ENCODE assay signal across 8 cellular contexts in the genomic region with DNA sequence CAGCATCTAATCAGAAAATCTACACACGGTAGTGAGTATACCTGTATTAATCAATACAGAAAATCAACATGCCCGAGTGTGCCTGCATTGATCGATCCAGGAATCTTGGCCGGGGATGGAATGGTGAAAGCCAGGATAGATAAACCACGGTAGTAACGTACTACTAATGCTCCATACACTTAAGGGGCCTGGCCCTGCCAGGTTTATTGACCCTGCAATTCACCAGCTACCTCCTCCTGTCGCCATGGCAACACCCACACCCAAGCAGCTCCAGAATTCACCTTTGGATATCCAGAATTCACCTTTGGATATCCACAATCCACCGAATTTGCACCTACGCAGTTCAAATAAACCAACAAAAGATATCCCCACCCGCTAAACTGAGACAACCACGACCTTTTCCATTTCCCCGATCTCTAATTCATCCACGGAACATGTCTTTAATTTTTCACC. TPM values are rescaled to one million over a fixed set of nuclear protein-coding genes. Genes with fewer than 3 reads are reported as not detected.
A peak's percentile ranks its signal among the peaks of the same experiment; 100 is the strongest.
DNase-seq lines count a peak whose midpoint lies in the region; ATAC-seq and TF ChIP-seq lines count a peak whose summit lies in the region.

No MANE protein-coding gene starts in this region.

- H3K27me3 ChIP-seq in ACC112 (ENCODE audit: insufficient read depth, low read length) (no peaks in the 10 kb centered on the region), HCT116 (ENCODE audit: insufficient read depth, low read length) (no peaks in the 10 kb centered on the region), PC-9 (ENCODE audit: insufficient read depth, low read depth) (no peaks in the 10 kb centered on the region), neural cell (ENCODE audit: insufficient read depth, low read depth, low read length) (no peaks in the 10 kb centered on the region)

- in situ Hi-C loops in GM13977 (cut with MboI; ENCODE audit: low pct_unique_long_range_greater_than_20kb, low sequenced_read_pairs, unreplicated experiment) = no loop called here

- intact Hi-C loops in HCT116 (cut with micrococcal nuclease) (loop anchor here (2.0 kb wide), 1 partner anchor 51 kb away; the partner anchor contains the start of gene NRDE2), PC-9 (cut with micrococcal nuclease; ENCODE audit: unreplicated experiment) (loop anchor here (5.0 kb wide), 1 partner anchor 50 kb away; the partner anchor contains the start of gene NRDE2)

- CTCF ChIA-PET in HCT116 (lab: Charles Lee) = interaction anchor here (1.3 kb wide), 1 partner anchor 18 kb away, joined by 5 read pairs; no protein-coding TSS in a partner anchor
- CTCF ChIA-PET in PC-9 (lab: Charles Lee) = no interaction called here

- no TSS peak for BruUV-seq in HCT116 (replicated peaks; lab: Mats Ljungman, UMichigan)
- no TSS peak for BruUV-seq in PC-9 (replicated peaks; lab: Mats Ljungman, UMichigan)

- TF ChIP-seq CTCF in HCT116 (IDR thresholded peaks at IDR 0.05 in 2 of 3, conservative IDR thresholded peaks at IDR 0.05 in 1 of 3; ENCODE audit: borderline replicate concordance in 1 of 3, insufficient read depth in 1 of 3, low read depth in 2 of 3, low read length in 2 of 3) = no peak
- no peak for TF ChIP-seq CTCF in PC-9 (conservative IDR thresholded peaks at IDR 0.05)
- TF ChIP-seq CTCF in neural cell (IDR thresholded peaks at IDR 0.05; ENCODE audit: poor library complexity, severe bottlenecking) = no peak
- TF ChIP-seq CTCF in GM13977 (IDR thresholded peaks at IDR 0.05; ENCODE audit: extremely low read depth, insufficient read depth, missing control alignments) = no peak

- H3K36me3 ChIP-seq in ACC112 (ENCODE audit: insufficient read depth, low read length) (no peaks in the 10 kb centered on the region), HCT116 (ENCODE audit: control insufficient read depth in 1 of 2, insufficient read depth in 2 of 2, low read length in 2 of 2) (no peaks in the 10 kb centered on the region), PC-9 (ENCODE audit: low read depth) (no peaks in the 10 kb centered on the region), neural cell (ENCODE audit: insufficient read depth, low read length) (no peaks in the 10 kb centered on the region)

- POLR2A ChIA-PET in HCT116 (lab: Charles Lee) (interaction anchor here (1.0 to 1.6 kb wide), 3 partner anchors 9 to 15 kb away, joined by 3 to 6 read pairs (median 3); no protein-coding TSS in a partner anchor), PC-9 (lab: Charles Lee; ENCODE audit: unreplicated experiment) (no interaction called here)

- H3F3A ChIP-seq in PC-9 (ENCODE audit: insufficient read depth, low read depth) (peaks cover 3% of the 10 kb centered on the region; the same call in 1 of the 2 replicates), neural cell (ENCODE audit: insufficient read depth, low read length, poor library complexity, severe bottlenecking) (peaks cover 8% of the 10 kb centered on the region)

- TF ChIP-seq RAD21 in HCT116 (IDR thresholded peaks at IDR 0.05; ENCODE audit: low read depth) = no peak
- no peak for TF ChIP-seq RAD21 in neural cell (conservative IDR thresholded peaks at IDR 0.05)

- H3K9me3 ChIP-seq in HCT116 (ENCODE audit: control insufficient read depth in 1 of 2, insufficient read depth in 1 of 2, low read depth in 1 of 2, low read length in 2 of 2) = no peaks in the 10 kb centered on the region
- H3K9me3 ChIP-seq in PC-9 (ENCODE audit: insufficient read depth, low read depth) = no peaks in the 10 kb centered on the region
- no peaks in the 10 kb centered on the region for H3K9me3 ChIP-seq in neural cell (ENCODE audit: low read length)

- H3K79me2 ChIP-seq in ACC112 (ENCODE audit: control insufficient read depth, insufficient read depth, low read length, unreplicated experiment) (no peaks in the 10 kb centered on the region), HCT116 (ENCODE audit: insufficient read depth, low read length) (no peaks in the 10 kb centered on the region), PC-9 (ENCODE audit: low read depth) (no peaks in the 10 kb centered on the region), neural cell (replicated peaks; ENCODE audit: insufficient read depth, low read length) (no peaks in the 10 kb centered on the region)

- H3K4me1 ChIP-seq in ACC112 (ENCODE audit: control insufficient read depth, insufficient read depth, low read length, unreplicated experiment) (peaks cover 28% of the 10 kb centered on the region), HCT116 (ENCODE audit: control insufficient read depth in 1 of 2, insufficient read depth in 2 of 2, low read length in 2 of 2) (peaks cover 11 to 20% of the 10 kb centered on the region in 2 experiments), PC-9 (replicated peaks; ENCODE audit: insufficient read depth) (peaks cover 9% of the 10 kb centered on the region)

- H2AFZ ChIP-seq in ACC112 (ENCODE audit: low read length, unreplicated experiment) (peak overlapping the region; percentile 60), HCT116 (ENCODE audit: low read depth, low read length, poor library complexity, severe bottlenecking) (no peak overlapping the region), PC-9 (peak overlapping the region; percentile 97), neural cell (ENCODE audit: low read depth, low read length) (peak overlapping the region; percentile 93)

- H3K27ac ChIP-seq in ACC112 (ENCODE audit: low read depth, low read length) = peak overlapping the region; percentile 91
- H3K27ac ChIP-seq in HCT116 (ENCODE audit: low read depth, low read length) = peak overlapping the region; percentile 70; the same call in 1 of the 2 replicates
- peak overlapping the region; percentile 88; the same call in 1 of the 2 replicates for H3K27ac ChIP-seq in PC-9
- peak overlapping the region; percentile 100 for H3K27ac ChIP-seq in neural cell (ENCODE audit: low read length)

- TF ChIP-seq EP300 in neural cell (conservative IDR thresholded peaks at IDR 0.05; ENCODE audit: poor library complexity, severe bottlenecking) = no peak

- no peak for DNase-seq in HCT116 (ENCODE audit: low read depth, low spot score)
- DNase-seq in PC-9 = no peak
- peak; percentile 49 to 61 for DNase-seq in erythroblast (lab: John Stamatoyannopoulos, UW)
- no peak for DNase-seq in HPDE6-E6E7 (ENCODE audit: extremely low spot score)
- no peak for DNase-seq in GM13977 (ENCODE audit: low spot score)

- H3K9ac ChIP-seq in HCT116 (ENCODE audit: low read length) (peak overlapping the region; percentile 96), neural cell (ENCODE audit: low read length) (peak overlapping the region; percentile 98)

- H3K4me3 ChIP-seq in ACC112 (ENCODE audit: low read depth, low read length) (peak overlapping the region; percentile 76), HCT116 (replicated peaks in 1 of 2; ENCODE audit: low read depth in 1 of 2, low read length in 2 of 2) (peak overlapping the region; percentile 81 to 86), PC-9 (peak overlapping the region; percentile 92), neural cell (ENCODE audit: low read length) (peak overlapping the region; percentile 75)

- ATAC-seq in HCT116 = no peak
- no peak for ATAC-seq in HG03469 (IDR thresholded peaks at IDR 0.05; ENCODE audit: unreplicated experiment)

- peak overlapping the region; percentile 83 for H3K4me2 ChIP-seq in HCT116 (ENCODE audit: low read length)
- H3K4me2 ChIP-seq in PC-9 = peak overlapping the region; percentile 90
- peak overlapping the region; percentile 79 for H3K4me2 ChIP-seq in neural cell (ENCODE audit: low read length)

- no peak for TF ChIP-seq POLR2A in HCT116 (IDR thresholded peaks at IDR 0.05; ENCODE audit: borderline replicate concordance, extremely low read depth, insufficient read depth, insufficient read length)
- no peak for TF ChIP-seq POLR2A in erythroblast (IDR thresholded peaks at IDR 0.05; ENCODE audit: low read length)

- no peaks in the 10 kb centered on the region for H3K9me2 ChIP-seq in HCT116 (ENCODE audit: insufficient read depth)
- H3K9me2 ChIP-seq in PC-9 (ENCODE audit: insufficient read depth) = no peaks in the 10 kb centered on the region
- no peaks in the 10 kb centered on the region for H3K9me2 ChIP-seq in neural cell (ENCODE audit: insufficient read depth, low read length)

- RAD21 ChIA-PET in HCT116 (lab: Charles Lee; ENCODE audit: low non-redundant PET in 1 of 2, low total read pairs in 2 of 2, uncharacterized antibody in 2 of 2, unreplicated experiment in 2 of 2) = no interaction called here

- no peaks in the 10 kb centered on the region for H4K20me1 ChIP-seq in HCT116 (ENCODE audit: insufficient read depth)
- no peaks in the 10 kb centered on the region for H4K20me1 ChIP-seq in PC-9 (ENCODE audit: insufficient read depth)
- no peaks in the 10 kb centered on the region for H4K20me1 ChIP-seq in neural cell (ENCODE audit: insufficient read depth)

TF ChIP-seq in HCT116, 20 proteins besides CTCF, POLR2A, EP300 and RAD21 (continues in another document):
- TF ChIP-seq YY1 (IDR thresholded peaks at IDR 0.05; ENCODE audit: extremely low read depth, insufficient replicate concordance, low read depth, low read length) (no peak), EZH2 (IDR thresholded peaks at IDR 0.05) (no peak), EZH2phosphoT487 (IDR thresholded peaks at IDR 0.05; ENCODE audit: borderline replicate concordance) (no peak), SRF (IDR thresholded peaks at IDR 0.05; ENCODE audit: low read depth) (no peak), ZFX (IDR thresholded peaks at IDR 0.05) (no peak), EGR1 (IDR thresholded peaks at IDR 0.05; ENCODE audit: low read depth) (no peak)
- TF ChIP-seq, protein P1, sequence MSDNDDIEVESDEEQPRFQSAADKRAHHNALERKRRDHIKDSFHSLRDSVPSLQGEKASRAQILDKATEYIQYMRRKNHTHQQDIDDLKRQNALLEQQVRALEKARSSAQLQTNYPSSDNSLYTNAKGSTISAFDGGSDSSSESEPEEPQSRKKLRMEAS (IDR thresholded peaks at IDR 0.05) = no peak

TF ChIP-seq in neural cell, 6 proteins besides CTCF, POLR2A, EP300 and RAD21 (continues in another document):
- TF ChIP-seq MXI1 (conservative IDR thresholded peaks at IDR 0.05; ENCODE audit: poor library complexity, severe bottlenecking) = no peak

RNA-seq across cellular contexts. Expression of gene CALM1, which starts 14.8 kb away (rescaled TPM):
- total RNA-seq in HCT116 (2021; ENCODE audit: unreplicated experiment) (261 TPM), PC-9 (2021) (103 and 122 TPM in 2 replicates)
- polyA plus RNA-seq in HCT116 (2012) = 262 and 272 TPM in 2 replicates
- 282 and 373 TPM in 2 replicates for polyA plus RNA-seq in neural cell
- 275 and 313 TPM in 2 replicates for polyA minus RNA-seq in neural cell

RNA-seq across cellular contexts. Expression of gene NRDE2, which starts 50.3 kb away (rescaled TPM):
- total RNA-seq in HCT116 (2021; ENCODE audit: unreplicated experiment) (20.1 TPM), PC-9 (2021) (6.5 and 10.1 TPM in 2 replicates)
- polyA plus RNA-seq in HCT116 (2012) = 8.1 and 10.1 TPM in 2 replicates
- polyA plus RNA-seq in neural cell = 9.5 and 9.7 TPM in 2 replicates
- polyA minus RNA-seq in neural cell = 25.1 and 29.4 TPM in 2 replicates

Comparison
In these comparisons a context has a peak if more than half of its experiments do, and no peak if none do; other contexts are left out.
1. DNase-seq: peak in erythroblast (2 of 2); none in HCT116 (single experiment), PC-9 (0 of 2), HPDE6-E6E7 (single experiment) and GM13977 (single experiment).
2. Peak in every context shown above with its lines, with median percentiles within 50 percentile points of each other: H3K27ac ChIP-seq, H3K4me3 ChIP-seq and H3K4me2 ChIP-seq.